Comparison of ENCODE assay signal across 23 cellular contexts in the genomic region with DNA sequence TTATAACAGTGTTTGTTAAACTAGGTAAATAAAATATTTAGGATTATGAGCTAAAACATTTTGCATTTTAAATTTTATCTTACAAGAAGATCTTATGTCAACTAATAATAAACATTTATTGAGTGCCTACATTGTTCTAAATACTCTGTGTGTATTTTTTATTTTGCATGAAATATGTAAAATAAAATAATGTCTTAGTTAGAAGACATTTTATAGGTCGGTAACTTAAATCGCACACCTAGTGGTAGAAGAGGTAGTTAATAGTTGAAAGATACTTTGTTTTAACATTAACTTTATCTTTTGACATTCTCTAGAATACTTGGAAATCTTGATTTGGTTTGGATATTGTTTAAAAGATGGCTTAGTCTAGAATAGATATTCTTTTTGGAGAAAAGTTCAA.
DNase-seq lines count a peak whose midpoint lies in the region; ATAC-seq, FAIRE-seq and TF ChIP-seq lines count a peak whose summit lies in the region.
"Had no signal": no experiment of that assay in that cellular context is flagged by ENCODE, and none has a peak within 500 bp of the region (broad histone marks: within the 10 kb centered on the region; RNA-seq: fewer than 3 reads in every experiment).

No MANE protein-coding gene starts in this region.

- no peak overlapping the region for H3K9ac ChIP-seq in kidney (ENCODE audit: low read length in 2 of 2)

- no peak overlapping the region for H3K4me3 Mint-ChIP-seq in stimulated activated naive CD8-positive, alpha-beta T cell treated with anti-CD3 and anti-CD28 coated beads, Interleukin-15, amount 100 ng/mL, for 72 hours

- H3K27me3 Mint-ChIP-seq in stimulated activated naive CD8-positive, alpha-beta T cell treated with anti-CD3 and anti-CD28 coated beads, Interleukin-15, amount 100 ng/mL, for 72 hours = no peaks in the 10 kb centered on the region
- H3K27me3 Mint-ChIP-seq: IgD-negative memory B cell had no signal

- H3K4me3 ChIP-seq in kidney (ENCODE audit: low read length in 2 of 2) (no peak overlapping the region), left lung (no peak overlapping the region)

- TF ChIP-seq CTCF in LNCAP (IDR thresholded peaks at IDR 0.05) (peak; percentile 42), kidney (IDR thresholded peaks at IDR 0.05; ENCODE audit: borderline replicate concordance, extremely low read depth, insufficient read depth) (no peak), left lung (IDR thresholded peaks at IDR 0.05) (no peak)

- intact Hi-C loops in kidney (cut with DNase I) = no loop called here
- intact Hi-C loops in left lung (cut with DNase I) = no loop called here

- H3K27ac ChIP-seq in kidney (ENCODE audit: low read depth in 2 of 2, low read length in 2 of 2) = no peak overlapping the region
- no peak overlapping the region for H3K27ac ChIP-seq in left lung

- no peak overlapping the region for H3K27ac Mint-ChIP-seq in stimulated activated naive CD8-positive, alpha-beta T cell treated with anti-CD3 and anti-CD28 coated beads, Interleukin-15, amount 100 ng/mL, for 72 hours
- H3K27ac Mint-ChIP-seq: IgD-negative memory B cell had no signal

- ATAC-seq in left lung = no peak
- ATAC-seq in stimulated activated naive CD8-positive, alpha-beta T cell treated with anti-CD3 and anti-CD28 coated beads, Interleukin-15, amount 100 ng/mL, for 72 hours = no peak
- ATAC-seq: Panc1 had no signal

- H3K4me1 Mint-ChIP-seq in stimulated activated naive CD8-positive, alpha-beta T cell treated with anti-CD3 and anti-CD28 coated beads, Interleukin-15, amount 100 ng/mL, for 72 hours = peaks cover 15% of the 10 kb centered on the region

- H3K4me1 ChIP-seq in kidney (ENCODE audit: control insufficient read depth in 1 of 2, insufficient read depth in 1 of 2, low read depth in 1 of 2, low read length in 2 of 2) (peaks cover 0 to 2% of the 10 kb centered on the region in 2 donors), left lung (no peaks in the 10 kb centered on the region)
- H3K4me1 ChIP-seq: BE2C had no signal

- DNase-seq in RCC 7860 (ENCODE audit: low spot score) (no peak), kidney (no peak), left lung (no peak), medulla oblongata (ENCODE audit: extremely low spot score) (no peak), hypothalamus (lab: John Stamatoyannopoulos, UW) (no peak)
- no peak for DNase-seq in stimulated activated naive CD8-positive, alpha-beta T cell treated with anti-CD3 and anti-CD28 coated beads, Interleukin-15, amount 100 ng/mL, for 72 hours
- DNase-seq: ACHN, BE2C, Calu3, DMS153, HCEC 1CT, NCI-H1105, NCI-H146, NCI-H1930, NCI-H2107, NCI-H446, NCI-H524 treated with DMSO at 0.1 percent for 48 hours, NCI-H774, SHP77 treated with DMSO at 0.1 percent for 48 hours had no signal

- peak; percentile 62 for FAIRE-seq in RCC 7860 (lab: Jason Lieb, UNC)
- FAIRE-seq in kidney (lab: Jason Lieb, UNC) = peak; percentile 82
- FAIRE-seq: H1 had no signal

- H3K9me3 ChIP-seq in kidney (ENCODE audit: control insufficient read depth in 1 of 2, low read length in 2 of 2) = no peaks in the 10 kb centered on the region
- H3K9me3 ChIP-seq in left lung = peaks cover 0 to 1% of the 10 kb centered on the region in 2 donors
- H3K9me3 ChIP-seq: BE2C had no signal

- peaks cover 0 to 2% of the 10 kb centered on the region in 2 donors for H3K36me3 ChIP-seq in kidney (ENCODE audit: control insufficient read depth in 1 of 2, insufficient read depth in 2 of 2, low read length in 2 of 2)
- peaks cover 0 to 12% of the 10 kb centered on the region in 2 donors for H3K36me3 ChIP-seq in left lung
- H3K36me3 ChIP-seq: BE2C had no signal

- peaks cover 0 to 6% of the 10 kb centered on the region in 2 donors for H3K9me3 Mint-ChIP-seq in stimulated activated naive CD8-positive, alpha-beta T cell treated with anti-CD3 and anti-CD28 coated beads, Interleukin-15, amount 100 ng/mL, for 72 hours

- H3K27me3 ChIP-seq in left lung = no peaks in the 10 kb centered on the region
- H3K27me3 ChIP-seq: BE2C had no signal
